Comparison of ENCODE assay signal across 1 cellular context in the genomic region with DNA sequence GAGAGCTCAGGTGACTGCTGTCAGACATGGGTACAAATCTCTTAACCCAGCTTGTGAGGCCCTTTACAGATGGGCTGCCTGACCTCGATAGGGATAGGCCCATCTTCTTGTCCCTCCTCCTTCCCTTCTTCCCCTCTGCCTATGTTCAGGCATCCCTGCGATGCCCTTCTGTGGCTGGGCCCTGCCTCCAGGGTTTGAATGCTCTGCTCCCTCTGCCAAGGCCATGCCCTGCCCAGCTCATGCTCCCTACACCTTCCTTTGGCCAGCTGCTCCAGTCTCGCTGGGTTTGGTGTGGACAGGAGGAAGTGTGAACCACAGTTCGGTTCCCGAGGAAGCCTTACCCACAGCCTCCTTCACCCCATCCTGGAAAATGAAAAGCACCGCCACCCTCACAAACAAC.
TF ChIP-seq lines count a peak whose summit lies in the region.

No MANE protein-coding gene starts in this region.

TF ChIP-seq in K562, 482 proteins besides CTCF, POLR2A, EP300 and RAD21:
- TF ChIP-seq MLLT1 (IDR thresholded peaks at IDR 0.05) (no peak), WHSC1 (IDR thresholded peaks at IDR 0.05; ENCODE audit: low read length) (peak; percentile 33), ZZZ3 (IDR thresholded peaks at IDR 0.05) (no peak), ELK3 (CRISPR knock-in tag; IDR thresholded peaks at IDR 0.05) (no peak), KDM2B (CRISPR knock-in tag; IDR thresholded peaks at IDR 0.05) (no peak), ETV1 (tag; conservative IDR thresholded peaks at IDR 0.05; ENCODE audit: low read depth) (no peak), CLOCK (CRISPR knock-in tag; IDR thresholded peaks at IDR 0.05; ENCODE audit: borderline replicate concordance) (no peak)
